8 cellular contexts compared by ENCODE assay signal in the genomic region with DNA sequence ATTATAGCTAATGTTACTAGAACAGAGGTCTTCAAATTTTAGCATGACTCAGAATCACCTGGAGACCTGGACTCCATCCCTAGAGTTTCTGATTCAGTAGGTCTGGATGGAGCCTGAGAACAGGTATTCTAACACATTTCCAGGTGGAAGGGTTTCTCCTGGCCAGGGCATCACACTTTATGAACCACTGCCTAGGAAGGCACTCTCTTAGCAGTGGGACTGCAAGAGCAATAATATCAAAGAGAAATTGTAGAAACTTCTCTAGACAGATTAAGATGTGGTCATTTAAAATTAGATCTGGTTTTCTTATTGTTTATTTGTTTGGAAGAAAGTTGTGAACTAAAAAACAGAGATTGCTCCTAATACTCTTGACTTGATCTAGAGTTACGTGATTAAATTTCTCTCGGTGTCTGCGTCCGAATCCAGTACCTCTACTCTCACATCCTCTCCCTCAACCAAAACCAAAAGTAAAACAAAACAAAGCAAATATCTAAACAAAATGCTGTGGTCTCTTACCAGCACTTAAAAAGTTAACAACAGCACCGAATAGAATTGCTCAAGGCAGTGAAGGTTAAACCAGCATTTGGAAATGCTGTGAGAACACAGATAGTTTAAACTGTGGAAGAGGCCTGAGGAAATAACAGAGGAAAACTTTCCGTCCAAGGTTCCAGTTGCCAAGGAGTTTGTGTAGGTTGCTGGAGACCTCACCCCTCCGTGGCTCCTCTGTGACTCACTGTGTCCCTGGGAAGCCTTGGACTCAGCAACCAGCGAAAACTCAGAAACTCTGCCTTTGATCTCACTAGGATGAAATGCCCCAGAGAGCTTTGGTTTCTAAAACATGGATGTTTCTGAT.
DNase-seq lines count a peak whose midpoint lies in the region; ATAC-seq, FAIRE-seq and TF ChIP-seq lines count a peak whose summit lies in the region.

No MANE protein-coding gene starts in this region.

- H3K9me3 ChIP-seq in endothelial cell of umbilical vein (replicated peaks; ENCODE audit: control insufficient read depth, insufficient read depth, low read length): no peaks in the 10 kb centered on the region
- H3K9me3 ChIP-seq in effector memory CD4-positive, alpha-beta T cell (ENCODE audit: control insufficient read depth, low read length): no peaks in the 10 kb centered on the region

- no peaks in the 10 kb centered on the region for H4K20me1 ChIP-seq in endothelial cell of umbilical vein (replicated peaks; ENCODE audit: control insufficient read depth, extremely low read depth, insufficient read depth, low read length)

- FAIRE-seq in endothelial cell of umbilical vein (lab: Jason Lieb, UNC): no peak

- TF ChIP-seq POLR2A in endothelial cell of umbilical vein (IDR thresholded peaks at IDR 0.05; ENCODE audit: low read depth, low read length): no peak

- peak; percentile 59 for ATAC-seq in HG03457 (IDR thresholded peaks at IDR 0.05; ENCODE audit: unreplicated experiment)

- DNase-seq in COLO829 (ENCODE audit: low spot score) (peak; percentile 10), endothelial cell of umbilical vein (ENCODE audit: low read depth, low spot score) (peak; percentile 87), non-pigmented ciliary epithelial cell (ENCODE audit: low read depth) (peak; percentile 62), NCI-H345 (lab: John Stamatoyannopoulos, UW) (no peak), COLO668 (lab: John Stamatoyannopoulos, UW; ENCODE audit: unreplicated experiment) (no peak)
- DNase-seq in activated T-cell treated with anti-CD3 and anti-CD28 coated beads, Interleukin-2, amount 50 U/mL, for 48 hours: no peak
- no peak for DNase-seq in effector memory CD4-positive, alpha-beta T cell

- H3K27ac ChIP-seq in endothelial cell of umbilical vein (ENCODE audit: insufficient read depth, low read depth, low read length): no peak overlapping the region
- no peak overlapping the region for H3K27ac ChIP-seq in effector memory CD4-positive, alpha-beta T cell (ENCODE audit: insufficient read depth, low read length, poor library complexity, severe bottlenecking)

- H3K4me1 ChIP-seq in endothelial cell of umbilical vein (ENCODE audit: control insufficient read depth, extremely low read depth, insufficient read depth, low read length): peaks cover 6% of the 10 kb centered on the region
- no peaks in the 10 kb centered on the region for H3K4me1 ChIP-seq in effector memory CD4-positive, alpha-beta T cell (ENCODE audit: control insufficient read depth, insufficient read depth, low read length, poor library complexity, severe bottlenecking)

- CTCF ChIA-PET in endothelial cell of umbilical vein (lab: Charles Lee): interaction anchor here (1.0 to 1.9 kb wide), 2 partner anchors 15 to 64 kb away, joined by 3 to 5 read pairs; no protein-coding TSS in a partner anchor

- H3K36me3 ChIP-seq in endothelial cell of umbilical vein (ENCODE audit: control insufficient read depth in 2 of 2, extremely low read depth in 1 of 2, insufficient read depth in 2 of 2, low read length in 2 of 2): no peaks in the 10 kb centered on the region
- H3K36me3 ChIP-seq in effector memory CD4-positive, alpha-beta T cell (ENCODE audit: control insufficient read depth, insufficient read depth, low read length): no peaks in the 10 kb centered on the region

- H2AFZ ChIP-seq in endothelial cell of umbilical vein (ENCODE audit: low read depth, low read length): peak overlapping the region; percentile 93

- no peak overlapping the region for H3K9ac ChIP-seq in endothelial cell of umbilical vein (replicated peaks; ENCODE audit: extremely low read depth, insufficient read depth, low read length)

- dilution Hi-C loops in endothelial cell of umbilical vein (cut with MboI; ENCODE audit: extremely low pct_ligation_motif_present, low sequenced_read_pairs): no loop called here

- H3K4me2 ChIP-seq in endothelial cell of umbilical vein (ENCODE audit: insufficient read depth, low read length): peak overlapping the region; percentile 49

- no peak for TF ChIP-seq CTCF in endothelial cell of umbilical vein (IDR thresholded peaks at IDR 0.05; ENCODE audit: extremely low read depth in 1 of 2, insufficient read depth in 1 of 2, low read depth in 1 of 2, low read length in 2 of 2)

- BruUV-seq in endothelial cell of umbilical vein (replicated peaks; lab: Mats Ljungman, UMichigan): no TSS peak

- no peaks in the 10 kb centered on the region for H3K27me3 ChIP-seq in endothelial cell of umbilical vein (ENCODE audit: control insufficient read depth in 2 of 2, insufficient read depth in 2 of 2, low read length in 2 of 2)
- H3K27me3 ChIP-seq in effector memory CD4-positive, alpha-beta T cell (replicated peaks; ENCODE audit: control insufficient read depth, insufficient read depth, low read length, poor library complexity, severe bottlenecking): no peaks in the 10 kb centered on the region

- H3K9me1 ChIP-seq in endothelial cell of umbilical vein (replicated peaks; ENCODE audit: control insufficient read depth, extremely low read depth, insufficient read depth, low read length): no peaks in the 10 kb centered on the region

- H3K79me2 ChIP-seq in endothelial cell of umbilical vein (ENCODE audit: control insufficient read depth, insufficient read depth, low read length): no peaks in the 10 kb centered on the region

- POLR2A ChIA-PET in endothelial cell of umbilical vein (lab: Charles Lee): no interaction called here

- intact Hi-C loops in endothelial cell of umbilical vein (cut with micrococcal nuclease): loop anchor here (1.0 kb wide), 1 partner anchor 194 kb away; the partner anchor contains the start of gene ARRDC3

- H3K4me3 ChIP-seq in endothelial cell of umbilical vein (replicated peaks in 1 of 3; ENCODE audit: insufficient read depth in 1 of 3, low read depth in 1 of 3, low read length in 3 of 3): no peak overlapping the region
- H3K4me3 ChIP-seq in effector memory CD4-positive, alpha-beta T cell (ENCODE audit: insufficient read depth, low read depth, low read length, poor library complexity, severe bottlenecking): no peak overlapping the region

TF ChIP-seq in endothelial cell of umbilical vein, 7 proteins besides CTCF, POLR2A, EP300 and RAD21:
- TF ChIP-seq POLR2AphosphoS5 (IDR thresholded peaks at IDR 0.05; ENCODE audit: insufficient read depth, low read depth, low read length) (no peak), JUN (IDR thresholded peaks at IDR 0.05; ENCODE audit: borderline replicate concordance, insufficient read depth, insufficient read length, low read depth) (no peak), GATA2 (IDR thresholded peaks at IDR 0.05; ENCODE audit: insufficient read depth, insufficient read length, low read depth, low read length) (no peak), FOS (IDR thresholded peaks at IDR 0.05; ENCODE audit: borderline replicate concordance, insufficient read depth, low read length) (peak; percentile 28), EZH2 (IDR thresholded peaks at IDR 0.05; ENCODE audit: borderline replicate concordance, low read depth, low read length, severe bottlenecking) (no peak)

Comparison
In these comparisons a context has a peak if more than half of its experiments do, and no peak if none do; other contexts are left out.
1. DNase-seq: peak in COLO829 (single experiment), endothelial cell of umbilical vein (single experiment) and non-pigmented ciliary epithelial cell (single experiment); none in activated T-cell treated with anti-CD3 and anti-CD28 coated beads, Interleukin-2, amount 50 U/mL, for 48 hours (0 of 2), NCI-H345 (single experiment), COLO668 (single experiment) and effector memory CD4-positive, alpha-beta T cell (0 of 3).